ENCODE assay signal across 1 cellular context in genomic region chr19:31125071-31125470, GRCh38.
TF ChIP-seq lines count a peak whose summit lies in the region.

No MANE protein-coding gene starts in this region.

TF ChIP-seq in IMR-90, 13 proteins besides CTCF, POLR2A, EP300 and RAD21:
- TF ChIP-seq FOS (IDR thresholded peaks at IDR 0.05; ENCODE audit: low read depth, low read length), result no peak
- TF ChIP-seq MXI1 (IDR thresholded peaks at IDR 0.05; ENCODE audit: borderline replicate concordance, low read depth, low read length), result no peak
- TF ChIP-seq BHLHE40 (IDR thresholded peaks at IDR 0.05; ENCODE audit: low read depth, low read length), result no peak
- TF ChIP-seq MAZ (IDR thresholded peaks at IDR 0.05; ENCODE audit: borderline replicate concordance, low read depth, low read length), result no peak
- no peak for TF ChIP-seq USF2 (IDR thresholded peaks at IDR 0.05; ENCODE audit: low read depth, low read length)
- TF ChIP-seq MAFK (IDR thresholded peaks at IDR 0.05; ENCODE audit: low read depth, low read length), result no peak
- TF ChIP-seq ELK1 (IDR thresholded peaks at IDR 0.05; ENCODE audit: borderline replicate concordance, low read depth, low read length), result no peak
- no peak for TF ChIP-seq SMC3 (IDR thresholded peaks at IDR 0.05; ENCODE audit: low read depth, low read length)
- no peak for TF ChIP-seq RCOR1 (IDR thresholded peaks at IDR 0.05; ENCODE audit: insufficient replicate concordance, low read length)
- TF ChIP-seq CEBPB (IDR thresholded peaks at IDR 0.05; ENCODE audit: low read depth, low read length), result no peak
